1 cellular context compared by ENCODE assay signal in genomic region chr2:26054598-26055348, GRCh38.
TF ChIP-seq lines count a peak whose summit lies in the region.

No MANE protein-coding gene starts in this region.

TF ChIP-seq in HepG2, 621 proteins besides CTCF, POLR2A, EP300 and RAD21 (continued from another document):
- TF ChIP-seq ZNF770 (CRISPR knock-in tag; IDR thresholded peaks at IDR 0.05), result peak; percentile 14; the same call in 1 of the 2 replicates
- TF ChIP-seq MAFK (conservative IDR thresholded peaks at IDR 0.05 in 1 of 2, IDR thresholded peaks at IDR 0.05 in 1 of 2; ENCODE audit: low read length in 2 of 2), result 0 out of 4 replicates have a peak, but pooled peaks of 1 of the 2 experiments have one; percentile 2
- TF ChIP-seq STAT5B (CRISPR knock-in tag; IDR thresholded peaks at IDR 0.05), result no peak
